Comparison of ENCODE assay signal across 19 cellular contexts in the genomic region with DNA sequence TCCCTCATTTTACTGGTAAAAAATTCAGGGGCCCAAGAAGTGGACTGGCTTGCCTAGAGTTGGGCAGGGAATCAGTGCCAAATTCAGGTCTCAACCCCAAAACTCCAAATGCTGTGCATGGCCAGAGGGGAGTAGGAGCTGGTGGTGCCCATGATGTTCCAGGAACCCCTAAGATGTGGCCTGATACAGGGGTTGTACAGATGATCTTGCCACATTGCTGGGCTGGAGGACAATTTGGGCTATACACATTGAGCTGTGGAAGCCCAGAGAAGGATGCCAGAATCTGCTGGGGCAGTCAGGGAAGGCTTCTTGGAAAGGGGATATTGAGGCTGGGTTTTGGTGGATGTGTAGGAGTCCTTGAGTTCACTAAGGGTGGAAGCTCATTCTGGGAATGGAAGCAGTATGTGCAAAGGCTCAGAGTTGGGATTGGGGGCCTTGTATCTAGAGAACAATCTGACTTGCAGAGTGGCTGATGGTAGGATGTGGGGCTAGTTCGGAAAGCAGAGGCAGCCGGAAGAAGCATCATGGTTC. TPM values are rescaled to one million over a fixed set of nuclear protein-coding genes. Genes with fewer than 3 reads are reported as not detected.
DNase-seq lines count a peak whose midpoint lies in the region; ATAC-seq and TF ChIP-seq lines count a peak whose summit lies in the region.
"Had no signal": no experiment of that assay in that cellular context is flagged by ENCODE, and none has a peak within 500 bp of the region (broad histone marks: within the 10 kb centered on the region; RNA-seq: fewer than 3 reads in every experiment).

No MANE protein-coding gene starts in this region.

- CTCF ChIA-PET in activated naive CD4-positive, alpha-beta T cell treated with anti-CD3 and anti-CD28 coated beads, Interleukin-2, amount 10 ng/mL, durations not matched to agents 7 days and 5 days (lab: Charles Lee), result no interaction called here

- intact Hi-C loops in vagina (cut with DNase I), result loop anchor here (10.0 kb wide), 1 partner anchor 58 kb away; no protein-coding TSS in a partner anchor

- no peaks in the 10 kb centered on the region for H3K36me3 Mint-ChIP-seq in nephron (ENCODE audit: low read depth)
- H3K36me3 Mint-ChIP-seq in activated naive CD4-positive, alpha-beta T cell treated with anti-CD3 and anti-CD28 coated beads, Interleukin-2, amount 10 ng/mL, durations not matched to agents 7 days and 5 days, result no peaks in the 10 kb centered on the region

- H3K27ac Mint-ChIP-seq in nephron, result peak overlapping the region; percentile 76 to 95 (median 84)
- H3K27ac Mint-ChIP-seq in activated naive CD4-positive, alpha-beta T cell treated with anti-CD3 and anti-CD28 coated beads, Interleukin-2, amount 10 ng/mL, durations not matched to agents 7 days and 5 days, result no peak overlapping the region

- DNase-seq in activated CD8-positive, alpha-beta memory T cell treated with anti-CD3 and anti-CD28 coated beads, Interleukin-2, amount 50 U/mL, for 48 hours, result peak; percentile 25
- DNase-seq in activated CD8-positive, alpha-beta memory T cell treated with anti-CD3 and anti-CD28 coated beads, Interleukin-2, amount 50 U/mL, for 4 hours, result no peak
- peak; percentile 59 for DNase-seq in coronary artery (ENCODE audit: low spot score)
- DNase-seq in vagina (ENCODE audit: extremely low spot score in 2 of 2), result peak; percentile 61 to 69
- DNase-seq in RPMI8226, result no peak
- DNase-seq in activated naive CD4-positive, alpha-beta T cell treated with anti-CD3 and anti-CD28 coated beads, Interleukin-2, amount 10 ng/mL, durations not matched to agents 7 days and 5 days, result no peak
- DNase-seq: BE2C; CD4-positive, CD25-positive, alpha-beta regulatory T cell; COR-L47; DMS 273 treated with DMSO at 0.1 percent for 48 hours; NCI-H1417; NCI-H1930; NCI-H345; NCI-H524 treated with DMSO at 0.1 percent for 48 hours had no signal

- no peaks in the 10 kb centered on the region for H3K9me3 Mint-ChIP-seq in nephron
- H3K9me3 Mint-ChIP-seq in activated naive CD4-positive, alpha-beta T cell treated with anti-CD3 and anti-CD28 coated beads, Interleukin-2, amount 10 ng/mL, durations not matched to agents 7 days and 5 days, result no peaks in the 10 kb centered on the region

- H3K36me3 ChIP-seq in vagina, result no peaks in the 10 kb centered on the region
- H3K36me3 ChIP-seq: BE2C, SJCRH30 had no signal

- no peak for TF ChIP-seq POLR2A in vagina (IDR thresholded peaks at IDR 0.05)

- TF ChIP-seq CTCF in coronary artery (IDR thresholded peaks at IDR 0.05) (no peak), nephron (IDR thresholded peaks at IDR 0.05; ENCODE audit: unreplicated experiment in 3 of 3) (no peak), vagina (IDR thresholded peaks at IDR 0.05) (no peak)

- no peak overlapping the region for H3K4me3 ChIP-seq in coronary artery
- no peak overlapping the region for H3K4me3 ChIP-seq in vagina
- H3K4me3 ChIP-seq: GM23248, SJCRH30 had no signal

- no peak for ATAC-seq in GM19035 (IDR thresholded peaks at IDR 0.05; ENCODE audit: unreplicated experiment)
- ATAC-seq: HCT116 had no signal

- H3K27ac ChIP-seq in coronary artery (no peak overlapping the region), vagina (no peak overlapping the region)
- H3K27ac ChIP-seq: SJCRH30 had no signal

- H3K4me1 Mint-ChIP-seq in nephron, result peaks cover 64% of the 10 kb centered on the region
- H3K4me1 Mint-ChIP-seq in activated naive CD4-positive, alpha-beta T cell treated with anti-CD3 and anti-CD28 coated beads, Interleukin-2, amount 10 ng/mL, durations not matched to agents 7 days and 5 days, result no peaks in the 10 kb centered on the region
- H3K4me1 Mint-ChIP-seq: CD4-positive, CD25-positive, alpha-beta regulatory T cell had no signal

- H3K27me3 Mint-ChIP-seq in nephron (ENCODE audit: low read depth), result peaks cover 23% of the 10 kb centered on the region
- peaks cover 49% of the 10 kb centered on the region for H3K27me3 Mint-ChIP-seq in activated naive CD4-positive, alpha-beta T cell treated with anti-CD3 and anti-CD28 coated beads, Interleukin-2, amount 10 ng/mL, durations not matched to agents 7 days and 5 days

- H3K9me3 ChIP-seq in vagina, result no peaks in the 10 kb centered on the region
- H3K9me3 ChIP-seq: BE2C, SJCRH30 had no signal

- no peaks in the 10 kb centered on the region for H3K27me3 ChIP-seq in vagina
- H3K27me3 ChIP-seq: BE2C had no signal

- peaks cover 19% of the 10 kb centered on the region for H3K4me1 ChIP-seq in vagina

- H3K4me3 Mint-ChIP-seq in nephron, result peak overlapping the region in 1 of 3 experiments; percentile 14
- no peak overlapping the region for H3K4me3 Mint-ChIP-seq in activated naive CD4-positive, alpha-beta T cell treated with anti-CD3 and anti-CD28 coated beads, Interleukin-2, amount 10 ng/mL, durations not matched to agents 7 days and 5 days
- H3K4me3 Mint-ChIP-seq: CD4-positive, CD25-positive, alpha-beta regulatory T cell had no signal

RNA-seq across cellular contexts. Expression of gene APCDD1L, which starts 38.0 kb away (rescaled TPM):
- total RNA-seq in vagina, result 0.98 TPM
- total RNA-seq: CD4-positive, CD25-positive, alpha-beta regulatory T cell; SJCRH30 had no signal

Comparison
In these comparisons a context has a peak if more than half of its experiments do, and no peak if none do; other contexts are left out.
1. DNase-seq: peak in activated CD8-positive, alpha-beta memory T cell treated with anti-CD3 and anti-CD28 coated beads, Interleukin-2, amount 50 U/mL, for 48 hours (single experiment), coronary artery (single experiment) and vagina (2 of 2); none in activated CD8-positive, alpha-beta memory T cell treated with anti-CD3 and anti-CD28 coated beads, Interleukin-2, amount 50 U/mL, for 4 hours (single experiment), RPMI8226 (single experiment) and activated naive CD4-positive, alpha-beta T cell treated with anti-CD3 and anti-CD28 coated beads, Interleukin-2, amount 10 ng/mL, durations not matched to agents 7 days and 5 days (single experiment).